Comparison of ENCODE assay signal across 7 cellular contexts in the genomic region with DNA sequence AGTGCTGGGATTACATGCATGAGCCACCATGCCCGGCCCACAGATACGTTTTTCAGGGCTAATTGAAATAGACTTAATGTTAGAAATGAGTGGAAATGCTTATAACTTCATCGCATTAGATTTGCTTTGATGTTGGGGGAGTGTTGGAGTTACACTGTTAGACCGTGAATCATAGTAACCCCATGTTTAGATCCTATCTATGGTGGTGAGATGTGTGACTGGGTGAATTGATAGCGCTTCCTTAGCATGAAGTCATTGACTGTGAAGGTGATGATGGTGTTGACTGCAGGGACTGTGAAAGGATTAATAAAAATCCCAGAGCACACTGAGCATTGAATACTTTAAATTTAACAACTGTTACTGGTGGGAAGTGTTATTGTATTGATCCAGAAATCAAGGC. TPM values are rescaled to one million over a fixed set of nuclear protein-coding genes. Genes with fewer than 3 reads are reported as not detected.
A peak's percentile ranks its signal among the peaks of the same experiment; 100 is the strongest.
DNase-seq lines count a peak whose midpoint lies in the region; ATAC-seq and TF ChIP-seq lines count a peak whose summit lies in the region.
"Had no signal": no experiment of that assay in that cellular context is flagged by ENCODE, and none has a peak within 500 bp of the region (broad histone marks: within the 10 kb centered on the region; RNA-seq: fewer than 3 reads in every experiment).

No MANE protein-coding gene starts in this region.

- H3K4me3 ChIP-seq in BLaER1 treated with 17β-estradiol and CSF1 and Interleukin-3, amounts not matched to agents 10 nM and 100 nM: peak overlapping the region; percentile 88 to 99 (median 96); a peak in 19 of 20 replicates
- H3K4me3 ChIP-seq in lower lobe of right lung: peak overlapping the region; percentile 100

- H3K9ac ChIP-seq in BLaER1 treated with 17β-estradiol and CSF1 and Interleukin-3, amounts not matched to agents 10 nM and 100 nM: peak overlapping the region in 3 of 11 experiments; percentile 90 to 92 (median 92); a peak in 3 of 22 replicates

- H4K20me1 ChIP-seq in BLaER1 treated with 17β-estradiol and CSF1 and Interleukin-3, amounts not matched to agents 10 nM and 100 nM: peaks cover 0 to 29% (median 10%) of the 10 kb centered on the region in 11 experiments; a peak in 7 of 22 replicates

- no peaks in the 10 kb centered on the region for H3K27me3 ChIP-seq in BLaER1 treated with 17β-estradiol and CSF1 and Interleukin-3, amounts not matched to agents 10 nM and 100 nM
- H3K27me3 ChIP-seq in lower lobe of right lung (ENCODE audit: low read depth): no peaks in the 10 kb centered on the region

- no peak for ATAC-seq in lower lobe of right lung

- in situ Hi-C loops in G401 (cut with HindIII; ENCODE audit: low sequenced_read_pairs): no loop called here

- DNase-seq in lower lobe of right lung (no peak), NCI-H2081 (lab: John Stamatoyannopoulos, UW) (no peak), DMS114 treated with DMSO at 0.1 percent for 48 hours (lab: John Stamatoyannopoulos, UW; ENCODE audit: unreplicated experiment) (no peak), G401 (ENCODE audit: low spot score) (no peak)
- DNase-seq: NCI-H1930 had no signal

- no peak overlapping the region for H3K27ac ChIP-seq in BLaER1 treated with 17β-estradiol and CSF1 and Interleukin-3, amounts not matched to agents 10 nM and 100 nM
- H3K27ac ChIP-seq in VCaP (peak overlapping the region; percentile 94; the same call in 1 of the 2 replicates), lower lobe of right lung (no peak overlapping the region)

- H3K4me1 ChIP-seq in BLaER1 treated with 17β-estradiol and CSF1 and Interleukin-3, amounts not matched to agents 10 nM and 100 nM: peaks cover 19 to 30% (median 25%) of the 10 kb centered on the region in 10 experiments
- H3K4me1 ChIP-seq in lower lobe of right lung: peaks cover 20% of the 10 kb centered on the region

- intact Hi-C loops in lower lobe of right lung (cut with DNase I): no loop called here

- peak overlapping the region; percentile 86 to 98 (median 94) for H3K4me2 ChIP-seq in BLaER1 treated with 17β-estradiol and CSF1 and Interleukin-3, amounts not matched to agents 10 nM and 100 nM

- H3K36me3 ChIP-seq in BLaER1 treated with 17β-estradiol and CSF1 and Interleukin-3, amounts not matched to agents 10 nM and 100 nM: peaks cover 48 to 57% (median 54%) of the 10 kb centered on the region in 11 experiments
- H3K36me3 ChIP-seq in lower lobe of right lung: peaks cover 45% of the 10 kb centered on the region

- TF ChIP-seq CTCF in VCaP (conservative IDR thresholded peaks at IDR 0.05) (no peak), lower lobe of right lung (IDR thresholded peaks at IDR 0.05) (no peak)

- peaks cover 29 to 69% (median 47%) of the 10 kb centered on the region in 11 experiments; a peak in 21 of 22 replicates for H3K9me3 ChIP-seq in BLaER1 treated with 17β-estradiol and CSF1 and Interleukin-3, amounts not matched to agents 10 nM and 100 nM (replicated peaks in 1 of 11)
- peaks cover 4% of the 10 kb centered on the region for H3K9me3 ChIP-seq in lower lobe of right lung

RNA-seq across cellular contexts. Expression of a gene that starts 1.7 kb away (rescaled TPM):
- total RNA-seq in lower lobe of right lung: 41.9 TPM
- total RNA-seq in G401 (2014; rRNA removed; shearing (Covaris generic)): 12.3 and 23.2 TPM in 2 replicates

RNA-seq across cellular contexts. Expression of a gene that starts 25.7 kb away (rescaled TPM):
- total RNA-seq in lower lobe of right lung: not detected
- total RNA-seq in G401 (2014; rRNA removed; shearing (Covaris generic)): 2.6 TPM in 1 of 2 replicates, not detected in the other

RNA-seq across cellular contexts. Expression of a gene that starts 37.8 kb away (rescaled TPM):
- total RNA-seq in lower lobe of right lung: 1.7 TPM
- total RNA-seq in G401 (2014; rRNA removed; shearing (Covaris generic)): not detected in 2 replicates

RNA-seq across cellular contexts. Expression of a gene that starts 47.4 kb away (rescaled TPM):
- 13.6 TPM for total RNA-seq in lower lobe of right lung
- 8.8 and 9.2 TPM in 2 replicates for total RNA-seq in G401 (2014; rRNA removed; shearing (Covaris generic))

RNA-seq across cellular contexts. Expression of a gene that starts 48.0 kb away (rescaled TPM):
- total RNA-seq in lower lobe of right lung: not detected
- not detected in 2 replicates for total RNA-seq in G401 (2014; rRNA removed; shearing (Covaris generic))
